In the genomic region with DNA sequence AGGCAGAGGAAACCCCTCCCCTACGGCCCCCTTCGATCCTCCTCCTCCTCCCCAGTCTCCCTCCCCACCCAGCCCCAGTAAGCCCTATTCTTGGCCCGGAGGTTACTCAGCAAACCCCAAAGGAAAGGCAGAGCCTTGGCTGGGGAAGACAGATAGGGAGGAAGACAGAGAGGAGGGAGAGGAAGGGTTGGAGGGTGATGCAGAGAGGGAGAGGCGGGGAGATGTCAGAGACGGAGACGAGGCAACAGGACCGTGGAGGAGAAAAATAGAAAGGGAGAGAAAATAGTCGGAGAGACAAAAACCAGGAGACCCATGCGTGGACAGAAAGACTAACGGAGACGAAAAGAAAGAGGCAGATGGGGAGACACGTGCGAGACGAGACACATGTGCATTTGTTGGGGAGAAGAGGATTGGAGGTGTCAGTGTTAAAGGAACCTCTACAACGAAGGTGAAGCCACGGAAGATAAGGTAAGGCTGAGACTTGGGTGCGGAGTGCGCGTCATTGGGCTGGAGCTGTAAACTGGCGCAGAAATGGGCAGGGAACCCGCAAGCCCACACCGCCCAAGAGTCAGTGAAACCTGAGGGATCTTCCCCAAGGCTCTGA, we compare ENCODE assay signal across 1 cellular context.
A peak's percentile ranks its signal among the peaks of the same experiment; 100 is the strongest.
TF ChIP-seq lines count a peak whose summit lies in the region.

No MANE protein-coding gene starts in this region.

TF ChIP-seq in HEK293, 187 proteins besides CTCF, POLR2A, EP300 and RAD21 (continued from another document):
- TF ChIP-seq, protein P1, sequence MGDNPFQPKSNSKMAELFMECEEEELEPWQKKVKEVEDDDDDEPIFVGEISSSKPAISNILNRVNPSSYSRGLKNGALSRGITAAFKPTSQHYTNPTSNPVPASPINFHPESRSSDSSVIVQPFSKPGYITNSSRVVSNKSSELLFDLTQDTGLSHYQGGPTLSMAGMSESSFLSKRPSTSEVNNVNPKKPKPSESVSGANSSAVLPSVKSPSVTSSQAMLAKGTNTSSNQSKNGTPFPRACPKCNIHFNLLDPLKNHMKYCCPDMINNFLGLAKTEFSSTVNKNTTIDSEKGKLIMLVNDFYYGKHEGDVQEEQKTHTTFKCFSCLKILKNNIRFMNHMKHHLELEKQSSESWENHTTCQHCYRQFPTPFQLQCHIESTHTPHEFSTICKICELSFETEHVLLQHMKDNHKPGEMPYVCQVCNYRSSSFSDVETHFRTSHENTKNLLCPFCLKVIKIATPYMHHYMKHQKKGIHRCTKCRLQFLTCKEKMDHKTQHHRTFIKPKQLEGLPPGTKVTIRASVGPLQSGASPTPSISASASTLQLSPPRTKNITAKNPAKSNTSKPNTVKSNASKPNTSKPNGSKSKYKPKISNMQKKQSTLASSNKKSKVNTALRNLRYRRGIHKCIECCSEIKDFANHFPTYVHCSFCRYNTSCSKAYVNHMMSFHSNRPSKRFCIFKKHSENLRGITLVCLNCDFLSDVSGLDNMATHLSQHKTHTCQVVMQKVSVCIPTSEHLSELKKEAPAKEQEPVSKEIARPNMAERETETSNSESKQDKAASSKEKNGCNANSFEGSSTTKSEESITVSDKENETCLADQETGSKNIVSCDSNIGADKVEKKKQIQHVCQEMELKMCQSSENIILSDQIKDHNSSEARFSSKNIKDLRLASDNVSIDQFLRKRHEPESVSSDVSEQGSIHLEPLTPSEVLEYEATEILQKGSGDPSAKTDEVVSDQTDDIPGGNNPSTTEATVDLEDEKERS (tag by site-specific recombination; IDR thresholded peaks at IDR 0.05) = 0 out of 2 replicates have a peak, but pooled peaks have one; percentile 10
- no peak for TF ChIP-seq ZNF658 (tag by site-specific recombination; IDR thresholded peaks at IDR 0.05)
- no peak for TF ChIP-seq ZNF24 (tag by site-specific recombination; IDR thresholded peaks at IDR 0.05)
- TF ChIP-seq, protein P2, sequence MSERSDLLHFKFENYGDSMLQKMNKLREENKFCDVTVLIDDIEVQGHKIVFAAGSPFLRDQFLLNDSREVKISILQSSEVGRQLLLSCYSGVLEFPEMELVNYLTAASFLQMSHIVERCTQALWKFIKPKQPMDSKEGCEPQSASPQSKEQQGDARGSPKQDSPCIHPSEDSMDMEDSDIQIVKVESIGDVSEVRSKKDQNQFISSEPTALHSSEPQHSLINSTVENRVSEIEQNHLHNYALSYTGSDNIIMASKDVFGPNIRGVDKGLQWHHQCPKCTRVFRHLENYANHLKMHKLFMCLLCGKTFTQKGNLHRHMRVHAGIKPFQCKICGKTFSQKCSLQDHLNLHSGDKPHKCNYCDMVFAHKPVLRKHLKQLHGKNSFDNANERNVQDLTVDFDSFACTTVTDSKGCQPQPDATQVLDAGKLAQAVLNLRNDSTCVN (tag by site-specific recombination; optimal IDR thresholded peaks at IDR 0.05) = no peak
TF ChIP-seq in HEK293: peak in this region for 2.
